1 cellular context compared by ENCODE assay signal in the genomic region with DNA sequence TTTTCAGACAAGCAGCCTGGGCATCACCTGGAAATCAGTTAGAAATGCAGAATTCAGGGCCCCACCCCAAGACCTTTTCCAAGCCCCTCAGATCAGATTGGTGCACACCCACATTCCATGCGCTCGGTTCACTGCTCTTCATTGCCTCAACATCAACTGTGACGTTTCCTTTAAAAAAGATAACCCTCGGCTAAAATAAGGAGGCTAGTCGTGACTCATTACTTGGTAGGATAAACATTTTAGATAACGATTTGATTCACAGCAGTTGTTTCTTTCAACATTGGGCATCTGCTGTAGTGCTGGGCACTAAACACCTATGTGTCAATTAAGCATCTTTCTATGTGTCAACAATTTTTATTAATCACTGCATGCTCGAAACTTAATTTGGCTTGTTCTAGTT.
TF ChIP-seq lines count a peak whose summit lies in the region.

No MANE protein-coding gene starts in this region.

TF ChIP-seq in HEK293, 187 proteins besides CTCF, POLR2A, EP300 and RAD21 (continued from another document):
- TF ChIP-seq, protein P1, sequence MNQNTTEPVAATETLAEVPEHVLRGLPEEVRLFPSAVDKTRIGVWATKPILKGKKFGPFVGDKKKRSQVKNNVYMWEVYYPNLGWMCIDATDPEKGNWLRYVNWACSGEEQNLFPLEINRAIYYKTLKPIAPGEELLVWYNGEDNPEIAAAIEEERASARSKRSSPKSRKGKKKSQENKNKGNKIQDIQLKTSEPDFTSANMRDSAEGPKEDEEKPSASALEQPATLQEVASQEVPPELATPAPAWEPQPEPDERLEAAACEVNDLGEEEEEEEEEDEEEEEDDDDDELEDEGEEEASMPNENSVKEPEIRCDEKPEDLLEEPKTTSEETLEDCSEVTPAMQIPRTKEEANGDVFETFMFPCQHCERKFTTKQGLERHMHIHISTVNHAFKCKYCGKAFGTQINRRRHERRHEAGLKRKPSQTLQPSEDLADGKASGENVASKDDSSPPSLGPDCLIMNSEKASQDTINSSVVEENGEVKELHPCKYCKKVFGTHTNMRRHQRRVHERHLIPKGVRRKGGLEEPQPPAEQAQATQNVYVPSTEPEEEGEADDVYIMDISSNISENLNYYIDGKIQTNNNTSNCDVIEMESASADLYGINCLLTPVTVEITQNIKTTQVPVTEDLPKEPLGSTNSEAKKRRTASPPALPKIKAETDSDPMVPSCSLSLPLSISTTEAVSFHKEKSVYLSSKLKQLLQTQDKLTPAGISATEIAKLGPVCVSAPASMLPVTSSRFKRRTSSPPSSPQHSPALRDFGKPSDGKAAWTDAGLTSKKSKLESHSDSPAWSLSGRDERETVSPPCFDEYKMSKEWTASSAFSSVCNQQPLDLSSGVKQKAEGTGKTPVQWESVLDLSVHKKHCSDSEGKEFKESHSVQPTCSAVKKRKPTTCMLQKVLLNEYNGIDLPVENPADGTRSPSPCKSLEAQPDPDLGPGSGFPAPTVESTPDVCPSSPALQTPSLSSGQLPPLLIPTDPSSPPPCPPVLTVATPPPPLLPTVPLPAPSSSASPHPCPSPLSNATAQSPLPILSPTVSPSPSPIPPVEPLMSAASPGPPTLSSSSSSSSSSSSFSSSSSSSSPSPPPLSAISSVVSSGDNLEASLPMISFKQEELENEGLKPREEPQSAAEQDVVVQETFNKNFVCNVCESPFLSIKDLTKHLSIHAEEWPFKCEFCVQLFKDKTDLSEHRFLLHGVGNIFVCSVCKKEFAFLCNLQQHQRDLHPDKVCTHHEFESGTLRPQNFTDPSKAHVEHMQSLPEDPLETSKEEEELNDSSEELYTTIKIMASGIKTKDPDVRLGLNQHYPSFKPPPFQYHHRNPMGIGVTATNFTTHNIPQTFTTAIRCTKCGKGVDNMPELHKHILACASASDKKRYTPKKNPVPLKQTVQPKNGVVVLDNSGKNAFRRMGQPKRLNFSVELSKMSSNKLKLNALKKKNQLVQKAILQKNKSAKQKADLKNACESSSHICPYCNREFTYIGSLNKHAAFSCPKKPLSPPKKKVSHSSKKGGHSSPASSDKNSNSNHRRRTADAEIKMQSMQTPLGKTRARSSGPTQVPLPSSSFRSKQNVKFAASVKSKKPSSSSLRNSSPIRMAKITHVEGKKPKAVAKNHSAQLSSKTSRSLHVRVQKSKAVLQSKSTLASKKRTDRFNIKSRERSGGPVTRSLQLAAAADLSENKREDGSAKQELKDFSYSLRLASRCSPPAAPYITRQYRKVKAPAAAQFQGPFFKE (tag by site-specific recombination; IDR thresholded peaks at IDR 0.05; ENCODE audit: borderline replicate concordance): no peak
- TF ChIP-seq ZNF366 (tag by site-specific recombination; conservative IDR thresholded peaks at IDR 0.05): peak; percentile 51; the same call in 1 of the 2 replicates
- peak; percentile 83; the same call in 1 of the 2 replicates for TF ChIP-seq ZNF843 (tag by site-specific recombination; IDR thresholded peaks at IDR 0.05)
- peak; percentile 38; the same call in 1 of the 2 replicates for TF ChIP-seq ZXDB (tag by site-specific recombination; IDR thresholded peaks at IDR 0.05)
- no peak for TF ChIP-seq ZNF837 (tag by site-specific recombination; IDR thresholded peaks at IDR 0.05)
- TF ChIP-seq KLF10 (tag by site-specific recombination; IDR thresholded peaks at IDR 0.05): 0 out of 2 replicates have a peak, but pooled peaks have one; percentile 65
- TF ChIP-seq KLF8 (tag by site-specific recombination; IDR thresholded peaks at IDR 0.05): peak; percentile 41; the same call in 1 of the 2 replicates
- TF ChIP-seq ZSCAN5A (tag by site-specific recombination; IDR thresholded peaks at IDR 0.05): no peak
- no peak for TF ChIP-seq ZNF544 (tag by site-specific recombination; IDR thresholded peaks at IDR 0.05)
- TF ChIP-seq ZNF629 (tag by site-specific recombination; IDR thresholded peaks at IDR 0.05): peak; percentile 81
